ENCODE assay signal across 25 cellular contexts in the genomic region with DNA sequence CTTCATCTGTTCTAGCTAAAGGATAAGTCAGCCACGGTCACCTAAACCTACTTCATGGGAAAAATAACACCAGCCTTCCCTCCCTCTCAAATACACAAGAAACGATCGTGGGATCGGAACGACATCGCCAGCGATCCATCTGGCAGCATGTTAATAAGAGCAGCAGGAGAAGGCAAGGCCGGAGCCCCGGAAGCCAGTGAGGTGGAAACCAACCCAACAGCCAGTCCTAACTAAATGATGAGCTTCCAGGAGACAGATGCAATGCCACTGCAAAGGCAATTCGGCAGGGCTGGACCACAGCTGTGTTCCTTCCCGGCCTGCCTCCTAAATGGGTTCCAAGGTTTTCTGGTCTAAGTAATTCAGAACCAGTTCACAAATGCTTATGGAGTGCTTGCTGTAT.
"Had no signal": no experiment of that assay in that cellular context is flagged by ENCODE, and none has a peak within 500 bp of the region (broad histone marks: within the 10 kb centered on the region; RNA-seq: fewer than 3 reads in every experiment).

No MANE protein-coding gene starts in this region.

- DNase-seq: activated CD4-positive, alpha-beta T cell treated with anti-CD3 and anti-CD28 coated beads for 4 hours; activated CD8-positive, alpha-beta memory T cell treated with anti-CD3 and anti-CD28 coated beads, Interleukin-2, amount 50 U/mL, for 4 hours; activated CD8-positive, alpha-beta T cell treated with anti-CD3 and anti-CD28 coated beads for 36 hours; activated gamma-delta T cell treated with Interleukin-2 at 50 U/mL for 16 hours; activated naive CD4-positive, alpha-beta T cell treated with anti-CD3 and anti-CD28 coated beads, Interleukin-2, amount 10 ng/mL, durations not matched to agents 7 days and 5 days; activated naive CD8-positive, alpha-beta T cell treated with anti-CD3 and anti-CD28 coated beads for 36 hours; activated T-cell treated with anti-CD3 and anti-CD28 coated beads, Interleukin-2, amount 50 U/mL, for 72 hours; brain microvascular endothelial cell; MM.1S; NCI-H1105; NCI-H1436; NCI-H187 treated with DMSO at 0.1 percent for 48 hours; NCI-H2081 treated with DMSO at 0.1 percent for 48 hours; NCI-H226; NK-92 treated with Interleukin-12 subunit alpha and Interleukin-12 subunit beta, amount 100 ng/mL, for 24 hours; OCI-M1; Peyer's patch; Right ventricle myocardium superior; SJCRH30; SK-N-SH; T-helper 1 cell; WERI-Rb-1 had no signal

- H3K9me3 Mint-ChIP-seq: activated CD8-positive, alpha-beta T cell treated with anti-CD3 and anti-CD28 coated beads for 36 hours; activated naive CD4-positive, alpha-beta T cell treated with anti-CD3 and anti-CD28 coated beads, Interleukin-2, amount 10 ng/mL, durations not matched to agents 7 days and 5 days; activated T-cell treated with anti-CD3 and anti-CD28 coated beads, Interleukin-2, amount 50 U/mL, for 72 hours had no signal

- H3K27me3 ChIP-seq: brain microvascular endothelial cell, cardiac muscle cell, Peyer's patch had no signal

- H3K4me1 Mint-ChIP-seq: activated naive CD4-positive, alpha-beta T cell treated with anti-CD3 and anti-CD28 coated beads, Interleukin-2, amount 10 ng/mL, durations not matched to agents 7 days and 5 days; activated naive CD8-positive, alpha-beta T cell treated with anti-CD3 and anti-CD28 coated beads for 36 hours had no signal

- H3K4me3 Mint-ChIP-seq: activated CD8-positive, alpha-beta T cell treated with anti-CD3 and anti-CD28 coated beads for 36 hours; activated naive CD4-positive, alpha-beta T cell treated with anti-CD3 and anti-CD28 coated beads, Interleukin-2, amount 10 ng/mL, durations not matched to agents 7 days and 5 days; activated naive CD8-positive, alpha-beta T cell treated with anti-CD3 and anti-CD28 coated beads for 36 hours; activated T-cell treated with anti-CD3 and anti-CD28 coated beads, Interleukin-2, amount 50 U/mL, for 72 hours had no signal

- H3K27ac ChIP-seq: brain microvascular endothelial cell, cardiac muscle cell, Peyer's patch, RWPE1, SJCRH30, WERI-Rb-1 had no signal

- H3K27ac Mint-ChIP-seq: activated CD8-positive, alpha-beta T cell treated with anti-CD3 and anti-CD28 coated beads for 36 hours; activated naive CD4-positive, alpha-beta T cell treated with anti-CD3 and anti-CD28 coated beads, Interleukin-2, amount 10 ng/mL, durations not matched to agents 7 days and 5 days; activated naive CD8-positive, alpha-beta T cell treated with anti-CD3 and anti-CD28 coated beads for 36 hours; activated T-cell treated with anti-CD3 and anti-CD28 coated beads, Interleukin-2, amount 50 U/mL, for 72 hours; activated T-helper 2 cell treated with anti-CD3 and anti-CD28 coated beads, Interferon-gamma antibody, Interleukin-2, Interleukin-4, amounts not matched to agents 10 μg/mL and 5 μg/mL and 100 μg/mL, durations not matched to agents 14 hours and 24 hours and 36 hours had no signal

- H3K4me1 ChIP-seq: Peyer's patch, SJCRH30 had no signal

- H3K9me3 ChIP-seq: Peyer's patch, SJCRH30, SK-N-SH had no signal

- H3K36me3 ChIP-seq: brain microvascular endothelial cell, cardiac muscle cell, Peyer's patch, SJCRH30, WERI-Rb-1 had no signal

- H3K36me3 Mint-ChIP-seq: activated naive CD4-positive, alpha-beta T cell treated with anti-CD3 and anti-CD28 coated beads, Interleukin-2, amount 10 ng/mL, durations not matched to agents 7 days and 5 days; activated naive CD8-positive, alpha-beta T cell treated with anti-CD3 and anti-CD28 coated beads for 36 hours had no signal

- H3K4me3 ChIP-seq: cardiac muscle cell, Peyer's patch, SJCRH30 had no signal

- ATAC-seq: activated CD8-positive, alpha-beta T cell treated with anti-CD3 and anti-CD28 coated beads for 36 hours; activated T-cell treated with anti-CD3 and anti-CD28 coated beads, Interleukin-2, amount 50 U/mL, for 72 hours had no signal
